ENCODE assay signal across 1 cellular context in genomic region chr1:9066945-9067807, GRCh38.
TF ChIP-seq lines count a peak whose summit lies in the region.

No MANE protein-coding gene starts in this region.

TF ChIP-seq in HepG2, 621 proteins besides CTCF, POLR2A, EP300 and RAD21 (continued from another document and continues in another):
- TF ChIP-seq NFAT5 (CRISPR knock-in tag; IDR thresholded peaks at IDR 0.05) (no peak), ZNF512B (CRISPR knock-in tag; IDR thresholded peaks at IDR 0.05; ENCODE audit: borderline replicate concordance) (no peak), ZNF362 (CRISPR knock-in tag; IDR thresholded peaks at IDR 0.05; ENCODE audit: borderline replicate concordance) (no peak), KAT8 (CRISPR knock-in tag; IDR thresholded peaks at IDR 0.05) (no peak), NCOA2 (CRISPR knock-in tag; IDR thresholded peaks at IDR 0.05) (no peak), DZIP1 (CRISPR knock-in tag; IDR thresholded peaks at IDR 0.05) (no peak), ATF6 (CRISPR knock-in tag; conservative IDR thresholded peaks at IDR 0.05) (no peak), POLR2G (IDR thresholded peaks at IDR 0.05; ENCODE audit: low read depth, low read length) (no peak), KDM5B (CRISPR knock-in tag; IDR thresholded peaks at IDR 0.05; ENCODE audit: borderline replicate concordance) (peak; percentile 82; the same call in 1 of the 2 replicates), PLSCR1 (CRISPR knock-in tag; IDR thresholded peaks at IDR 0.05; ENCODE audit: borderline replicate concordance) (no peak), FOXA1 (IDR thresholded peaks at IDR 0.05) (no peak), FOXA1 (CRISPR knock-in tag; IDR thresholded peaks at IDR 0.05) (no peak), ZNF432 (CRISPR knock-in tag; IDR thresholded peaks at IDR 0.05; ENCODE audit: borderline replicate concordance) (no peak), JDP2 (CRISPR knock-in tag; IDR thresholded peaks at IDR 0.05; ENCODE audit: borderline replicate concordance) (no peak), HMGXB3 (CRISPR knock-in tag; IDR thresholded peaks at IDR 0.05; ENCODE audit: borderline replicate concordance) (peak; percentile 41; the same call in 1 of the 2 replicates), SIN3A (IDR thresholded peaks at IDR 0.05; ENCODE audit: borderline replicate concordance, low read depth, low read length) (no peak), ZBTB7A (CRISPR knock-in tag; IDR thresholded peaks at IDR 0.05) (no peak), ELK4 (CRISPR knock-in tag; IDR thresholded peaks at IDR 0.05; ENCODE audit: borderline replicate concordance) (no peak), E2F5 (CRISPR knock-in tag; conservative IDR thresholded peaks at IDR 0.05) (no peak), ZFP36 (IDR thresholded peaks at IDR 0.05; ENCODE audit: borderline replicate concordance, low read depth, low read length, partially characterized antibody) (no peak), HES4 (CRISPR knock-in tag; IDR thresholded peaks at IDR 0.05; ENCODE audit: borderline replicate concordance) (no peak), ZNF768 (CRISPR knock-in tag; IDR thresholded peaks at IDR 0.05) (no peak), PHF20 (CRISPR knock-in tag; IDR thresholded peaks at IDR 0.05) (no peak), ZKSCAN5 (CRISPR knock-in tag; IDR thresholded peaks at IDR 0.05) (no peak; the same call in 1 of the 2 replicates), SMAD9 (CRISPR knock-in tag; IDR thresholded peaks at IDR 0.05) (peak; percentile 48; the same call in 1 of the 2 replicates), ZNF30 (CRISPR knock-in tag; IDR thresholded peaks at IDR 0.05) (no peak), ZNF639 (CRISPR knock-in tag; conservative IDR thresholded peaks at IDR 0.05) (no peak), ZGPAT (CRISPR knock-in tag; IDR thresholded peaks at IDR 0.05) (peak; percentile 48; the same call in 1 of the 2 replicates)
